In genomic region chr1:41698916-41699860, GRCh38 we compare ENCODE assay signal across 11 cellular contexts.
DNase-seq lines count a peak whose midpoint lies in the region; ATAC-seq, FAIRE-seq and TF ChIP-seq lines count a peak whose summit lies in the region.
"Had no signal": no experiment of that assay in that cellular context is flagged by ENCODE, and none has a peak within 500 bp of the region (broad histone marks: within the 10 kb centered on the region; RNA-seq: fewer than 3 reads in every experiment).

No MANE protein-coding gene starts in this region.

- peak; percentile 49 for DNase-seq in GM12864 (ENCODE audit: low read depth)
- DNase-seq in bronchial epithelial cell (ENCODE audit: low read depth): peak; percentile 31
- DNase-seq in effector CD4-positive, alpha-beta T cell: no peak
- no peak for DNase-seq in SIG-M5 (lab: John Stamatoyannopoulos, UW)
- no peak for DNase-seq in kidney glomerular epithelial cell (lab: John Stamatoyannopoulos, UW)
- DNase-seq: PC-3; stimulated activated CD4-positive, alpha-beta T cell treated with anti-CD3 and anti-CD28 coated beads, Interleukin-1b, Interleukin-23, amount 100 ng/mL, for 48 hours had no signal

- ATAC-seq in GM18868 (IDR thresholded peaks at IDR 0.05; ENCODE audit: unreplicated experiment) (peak; percentile 69), HG02759 (IDR thresholded peaks at IDR 0.05; ENCODE audit: unreplicated experiment) (peak; percentile 90), HG03025 (IDR thresholded peaks at IDR 0.05; ENCODE audit: low FRiP score, unreplicated experiment) (no peak)
- ATAC-seq: PC-3 had no signal

- H3K27me3 ChIP-seq in bronchial epithelial cell (ENCODE audit: control insufficient read depth, insufficient read depth, low read length): no peaks in the 10 kb centered on the region
- H3K27me3 ChIP-seq: vagina had no signal

- TF ChIP-seq CTCF in GM12864 (IDR thresholded peaks at IDR 0.05; ENCODE audit: low read depth, low read length, missing control alignments): no peak
- no peak for TF ChIP-seq CTCF in bronchial epithelial cell (IDR thresholded peaks at IDR 0.05; ENCODE audit: insufficient read depth, low read length, severe bottlenecking)

- H3K4me3 ChIP-seq in GM12864 (ENCODE audit: low read depth, low read length) (no peak overlapping the region), bronchial epithelial cell (ENCODE audit: low read depth, low read length) (no peak overlapping the region)
- H3K4me3 ChIP-seq: vagina had no signal

- H3K36me3 ChIP-seq in bronchial epithelial cell (ENCODE audit: control insufficient read depth, insufficient read depth, low read length): no peaks in the 10 kb centered on the region
- H3K36me3 ChIP-seq: vagina had no signal

- FAIRE-seq in bronchial epithelial cell (lab: Jason Lieb, UNC): peak; percentile 23

Comparison
In these comparisons a context has a peak if more than half of its experiments do, and no peak if none do; other contexts are left out.
1. DNase-seq: peak in GM12864 (single experiment) and bronchial epithelial cell (single experiment); none in effector CD4-positive, alpha-beta T cell (single experiment), SIG-M5 (single experiment) and kidney glomerular epithelial cell (single experiment).